In the genomic region with DNA sequence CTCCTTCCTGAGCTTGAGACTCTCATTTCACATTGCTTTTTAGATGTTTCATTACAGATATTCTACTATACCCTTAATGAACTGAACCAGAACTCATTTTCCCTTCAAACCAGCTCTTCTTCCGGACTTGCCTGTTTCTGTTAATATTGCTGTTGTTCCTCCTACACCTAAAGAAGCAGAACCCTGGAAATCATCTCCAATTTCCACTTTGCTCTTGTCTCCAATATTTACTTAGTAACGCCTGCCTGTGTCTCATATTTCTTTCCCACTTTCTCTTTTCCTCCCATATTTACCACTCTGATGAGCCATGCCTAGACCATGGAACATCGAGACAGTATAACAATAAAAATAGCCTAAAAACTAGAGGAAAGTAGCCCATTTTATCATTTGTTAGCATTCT, we compare ENCODE assay signal across 24 cellular contexts.
"Had no signal": no experiment of that assay in that cellular context is flagged by ENCODE, and none has a peak within 500 bp of the region (broad histone marks: within the 10 kb centered on the region; RNA-seq: fewer than 3 reads in every experiment).

No MANE protein-coding gene starts in this region.

- H3K36me3 Mint-ChIP-seq: activated naive CD4-positive, alpha-beta T cell treated with anti-CD3 and anti-CD28 coated beads, Interleukin-2, amount 50 U/mL, for 72 hours; WTC11 had no signal

- H3K27ac Mint-ChIP-seq: activated CD4-positive, alpha-beta T cell treated with anti-CD3 and anti-CD28 coated beads for 36 hours; activated naive CD4-positive, alpha-beta T cell treated with anti-CD3 and anti-CD28 coated beads, Interleukin-2, amount 50 U/mL, for 72 hours; activated T-cell treated with anti-CD3 and anti-CD28 coated beads, Interleukin-2, amount 50 U/mL, for 24 hours; T-helper 1 cell treated with Interleukin-12 subunit alpha and Interleukin-12 subunit beta and Interleukin-4 antibody, amounts not matched to agents 30 μg/mL and 1 μg/mL, for 36 hours; WTC11 had no signal

- H3K4me3 Mint-ChIP-seq: activated CD4-positive, alpha-beta T cell treated with anti-CD3 and anti-CD28 coated beads for 36 hours; activated T-cell treated with anti-CD3 and anti-CD28 coated beads, Interleukin-2, amount 50 U/mL, for 24 hours; activated T-helper 17 cell treated with anti-CD3 and anti-CD28 coated beads, Interleukin-2, amount 50 U/mL, for 72 hours; central memory CD8-positive, alpha-beta T cell; effector memory CD8-positive, alpha-beta T cell; natural killer cell; T-helper 1 cell treated with Interleukin-12 subunit alpha and Interleukin-12 subunit beta and Interleukin-4 antibody, amounts not matched to agents 30 μg/mL and 1 μg/mL, for 36 hours; WTC11 had no signal

- H3K9me3 Mint-ChIP-seq: activated naive CD4-positive, alpha-beta T cell treated with anti-CD3 and anti-CD28 coated beads, Interleukin-2, amount 50 U/mL, for 72 hours; activated T-cell treated with anti-CD3 and anti-CD28 coated beads, Interleukin-2, amount 50 U/mL, for 24 hours; activated T-helper 17 cell treated with anti-CD3 and anti-CD28 coated beads, Interleukin-2, amount 50 U/mL, for 72 hours; central memory CD8-positive, alpha-beta T cell; effector memory CD8-positive, alpha-beta T cell; natural killer cell; T-helper 1 cell treated with Interleukin-12 subunit alpha and Interleukin-12 subunit beta and Interleukin-4 antibody, amounts not matched to agents 30 μg/mL and 1 μg/mL, for 36 hours; WTC11 had no signal

- H3K4me1 Mint-ChIP-seq: activated CD4-positive, alpha-beta T cell treated with anti-CD3 and anti-CD28 coated beads for 36 hours; activated T-helper 17 cell treated with anti-CD3 and anti-CD28 coated beads, Interleukin-2, amount 50 U/mL, for 72 hours; central memory CD8-positive, alpha-beta T cell; natural killer cell had no signal

- ATAC-seq: activated CD4-positive, alpha-beta T cell treated with anti-CD3 and anti-CD28 coated beads for 36 hours; activated naive CD4-positive, alpha-beta T cell treated with anti-CD3 and anti-CD28 coated beads, Interleukin-2, amount 50 U/mL, for 72 hours; activated T-helper 17 cell treated with anti-CD3 and anti-CD28 coated beads, Interleukin-2, amount 50 U/mL, for 72 hours; effector memory CD8-positive, alpha-beta T cell; esophagus mucosa; gastrocnemius medialis; natural killer cell; right cardiac atrium; WTC11 had no signal

- H3K27ac ChIP-seq: ascending aorta, brain microvascular endothelial cell, gastrocnemius medialis, ovary, upper lobe of left lung had no signal

- H3K27me3 Mint-ChIP-seq: activated CD4-positive, alpha-beta T cell treated with anti-CD3 and anti-CD28 coated beads for 36 hours; activated T-cell treated with anti-CD3 and anti-CD28 coated beads, Interleukin-2, amount 50 U/mL, for 24 hours; activated T-helper 17 cell treated with anti-CD3 and anti-CD28 coated beads, Interleukin-2, amount 50 U/mL, for 72 hours; central memory CD8-positive, alpha-beta T cell; effector memory CD8-positive, alpha-beta T cell had no signal

- DNase-seq: activated CD4-positive, alpha-beta T cell treated with anti-CD3 and anti-CD28 coated beads for 36 hours; activated CD4-positive, alpha-beta T cell treated with anti-CD3 and anti-CD28 coated beads, Interleukin-2, amount 50 U/mL, for 4 hours; activated CD8-positive, alpha-beta memory T cell treated with anti-CD3 and anti-CD28 coated beads for 24 hours; activated CD8-positive, alpha-beta memory T cell treated with anti-CD3 and anti-CD28 coated beads, Interleukin-2, amount 50 U/mL, for 4 hours; activated T-cell treated with anti-CD3 and anti-CD28 coated beads, Interleukin-2, amount 50 U/mL, for 24 hours; brain microvascular endothelial cell; effector memory CD8-positive, alpha-beta T cell; gastrocnemius medialis; hippocampal formation; kidney glomerular epithelial cell; midbrain; natural killer cell; ovary; right cardiac atrium; stimulated activated CD4-positive, alpha-beta T cell treated with anti-CD3 and anti-CD28 coated beads, Interleukin-4, amount 100 ng/mL, for 24 hours; stimulated activated naive CD4-positive, alpha-beta T cell treated with Interleukin-2 at 50 U/mL for 16 hours; upper lobe of left lung had no signal
